ENCODE assay signal across 1 cellular context in the genomic region with DNA sequence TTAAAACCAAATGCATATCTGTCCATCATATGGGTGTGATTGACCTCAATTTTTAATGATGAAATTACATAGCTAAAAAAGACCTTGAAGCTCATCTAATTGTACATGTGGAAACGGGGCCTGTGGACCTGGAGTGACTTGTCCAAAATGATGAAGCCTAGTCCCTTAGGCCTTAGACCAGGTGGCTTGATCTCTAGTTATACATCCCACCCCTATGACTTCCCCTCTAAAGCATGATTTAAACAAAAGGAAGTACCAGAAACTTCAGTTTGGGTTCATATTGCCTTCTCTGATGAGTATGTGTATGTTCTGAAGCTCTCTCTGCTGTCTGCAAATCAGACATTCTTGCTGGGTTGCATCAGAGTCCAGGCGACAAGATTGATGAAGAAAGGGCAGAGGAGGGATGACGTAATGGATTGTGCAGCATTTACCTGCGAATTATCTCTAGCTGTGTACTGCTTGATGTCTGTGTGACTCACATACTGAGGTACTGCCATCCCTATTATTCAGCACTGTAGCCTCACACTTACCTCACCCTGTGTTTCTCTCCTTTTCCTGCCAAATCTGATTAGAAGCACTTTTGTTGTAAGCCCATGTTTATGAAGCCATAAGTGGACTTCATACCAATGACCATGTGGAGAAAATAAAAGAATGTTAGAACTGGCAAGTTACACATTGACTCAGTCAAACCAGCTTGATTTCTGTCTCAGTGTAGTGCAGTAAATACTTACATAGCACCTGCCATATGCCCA.
A peak's percentile ranks its signal among the peaks of the same experiment; 100 is the strongest.
TF ChIP-seq lines count a peak whose summit lies in the region.

No MANE protein-coding gene starts in this region.

TF ChIP-seq in HEK293, 187 proteins besides CTCF, POLR2A, EP300 and RAD21 (continued from another document and continues in another):
- TF ChIP-seq, protein P1, sequence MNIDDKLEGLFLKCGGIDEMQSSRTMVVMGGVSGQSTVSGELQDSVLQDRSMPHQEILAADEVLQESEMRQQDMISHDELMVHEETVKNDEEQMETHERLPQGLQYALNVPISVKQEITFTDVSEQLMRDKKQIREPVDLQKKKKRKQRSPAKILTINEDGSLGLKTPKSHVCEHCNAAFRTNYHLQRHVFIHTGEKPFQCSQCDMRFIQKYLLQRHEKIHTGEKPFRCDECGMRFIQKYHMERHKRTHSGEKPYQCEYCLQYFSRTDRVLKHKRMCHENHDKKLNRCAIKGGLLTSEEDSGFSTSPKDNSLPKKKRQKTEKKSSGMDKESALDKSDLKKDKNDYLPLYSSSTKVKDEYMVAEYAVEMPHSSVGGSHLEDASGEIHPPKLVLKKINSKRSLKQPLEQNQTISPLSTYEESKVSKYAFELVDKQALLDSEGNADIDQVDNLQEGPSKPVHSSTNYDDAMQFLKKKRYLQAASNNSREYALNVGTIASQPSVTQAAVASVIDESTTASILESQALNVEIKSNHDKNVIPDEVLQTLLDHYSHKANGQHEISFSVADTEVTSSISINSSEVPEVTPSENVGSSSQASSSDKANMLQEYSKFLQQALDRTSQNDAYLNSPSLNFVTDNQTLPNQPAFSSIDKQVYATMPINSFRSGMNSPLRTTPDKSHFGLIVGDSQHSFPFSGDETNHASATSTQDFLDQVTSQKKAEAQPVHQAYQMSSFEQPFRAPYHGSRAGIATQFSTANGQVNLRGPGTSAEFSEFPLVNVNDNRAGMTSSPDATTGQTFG (tag by site-specific recombination; IDR thresholded peaks at IDR 0.05; ENCODE audit: borderline replicate concordance), result no peak
- TF ChIP-seq ZNF426 (tag by site-specific recombination; IDR thresholded peaks at IDR 0.05) (no peak), ZNF239 (tag by site-specific recombination; IDR thresholded peaks at IDR 0.05) (no peak; the same call in 1 of the 2 replicates), ZNF23 (tag by site-specific recombination; IDR thresholded peaks at IDR 0.05; ENCODE audit: borderline replicate concordance) (no peak), ZNF302 (tag by site-specific recombination; IDR thresholded peaks at IDR 0.05; ENCODE audit: low read depth) (no peak), ZNF843 (tag by site-specific recombination; IDR thresholded peaks at IDR 0.05) (peak; percentile 90), ZNF169 (tag by site-specific recombination; IDR thresholded peaks at IDR 0.05) (no peak), ZNF654 (tag by site-specific recombination; IDR thresholded peaks at IDR 0.05; ENCODE audit: low read depth) (peak; percentile 20), ZNF121 (tag by site-specific recombination; IDR thresholded peaks at IDR 0.05) (no peak), ZNF266 (tag by site-specific recombination; IDR thresholded peaks at IDR 0.05; ENCODE audit: low read depth) (no peak), ZNF350 (tag by site-specific recombination; IDR thresholded peaks at IDR 0.05) (no peak), ZNF560 (tag by site-specific recombination; IDR thresholded peaks at IDR 0.05; ENCODE audit: borderline replicate concordance) (no peak), GLI4 (tag by site-specific recombination; IDR thresholded peaks at IDR 0.05) (no peak), ZNF555 (tag by site-specific recombination; conservative IDR thresholded peaks at IDR 0.05) (no peak), ZNF16 (tag by site-specific recombination; IDR thresholded peaks at IDR 0.05; ENCODE audit: low read depth) (peak; percentile 43; the same call in 1 of the 2 replicates), KLF9 (tag by site-specific recombination; IDR thresholded peaks at IDR 0.05; ENCODE audit: low read depth) (peak; percentile 62; the same call in 1 of the 2 replicates), ZNF510 (tag by site-specific recombination; IDR thresholded peaks at IDR 0.05; ENCODE audit: insufficient replicate concordance) (no peak), ZEB2 (tag by site-specific recombination; IDR thresholded peaks at IDR 0.05) (peak; percentile 97), TRIM28 (IDR thresholded peaks at IDR 0.05; ENCODE audit: borderline replicate concordance, low read length) (peak; percentile 27; the same call in 1 of the 2 replicates), ZNF629 (tag by site-specific recombination; IDR thresholded peaks at IDR 0.05) (peak; percentile 99), SP3 (tag by site-specific recombination; IDR thresholded peaks at IDR 0.05) (peak; percentile 59), ZNF777 (tag by site-specific recombination; IDR thresholded peaks at IDR 0.05; ENCODE audit: borderline replicate concordance) (no peak), ZFP69B (tag by site-specific recombination; IDR thresholded peaks at IDR 0.05) (peak; percentile 83), ZNF433 (tag by site-specific recombination; IDR thresholded peaks at IDR 0.05; ENCODE audit: low read depth) (no peak), IKZF3 (tag by site-specific recombination; IDR thresholded peaks at IDR 0.05) (peak; percentile 78), HOXA7 (CRISPR knock-in tag; IDR thresholded peaks at IDR 0.05; ENCODE audit: borderline replicate concordance) (no peak), ZNF747 (tag by site-specific recombination; IDR thresholded peaks at IDR 0.05) (no peak), ZNF391 (tag by site-specific recombination; IDR thresholded peaks at IDR 0.05; ENCODE audit: borderline replicate concordance, low read depth) (peak; percentile 95), ZNF660 (tag by site-specific recombination; IDR thresholded peaks at IDR 0.05) (peak; percentile 89), BCL11A (tag by site-specific recombination; IDR thresholded peaks at IDR 0.05; ENCODE audit: low read depth) (peak; percentile 96), ZNF404 (tag by site-specific recombination; IDR thresholded peaks at IDR 0.05) (no peak)
- TF ChIP-seq, protein P2, sequence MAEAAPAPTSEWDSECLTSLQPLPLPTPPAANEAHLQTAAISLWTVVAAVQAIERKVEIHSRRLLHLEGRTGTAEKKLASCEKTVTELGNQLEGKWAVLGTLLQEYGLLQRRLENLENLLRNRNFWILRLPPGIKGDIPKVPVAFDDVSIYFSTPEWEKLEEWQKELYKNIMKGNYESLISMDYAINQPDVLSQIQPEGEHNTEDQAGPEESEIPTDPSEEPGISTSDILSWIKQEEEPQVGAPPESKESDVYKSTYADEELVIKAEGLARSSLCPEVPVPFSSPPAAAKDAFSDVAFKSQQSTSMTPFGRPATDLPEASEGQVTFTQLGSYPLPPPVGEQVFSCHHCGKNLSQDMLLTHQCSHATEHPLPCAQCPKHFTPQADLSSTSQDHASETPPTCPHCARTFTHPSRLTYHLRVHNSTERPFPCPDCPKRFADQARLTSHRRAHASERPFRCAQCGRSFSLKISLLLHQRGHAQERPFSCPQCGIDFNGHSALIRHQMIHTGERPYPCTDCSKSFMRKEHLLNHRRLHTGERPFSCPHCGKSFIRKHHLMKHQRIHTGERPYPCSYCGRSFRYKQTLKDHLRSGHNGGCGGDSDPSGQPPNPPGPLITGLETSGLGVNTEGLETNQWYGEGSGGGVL (tag by site-specific recombination; IDR thresholded peaks at IDR 0.05), result peak; percentile 30
- TF ChIP-seq, protein P3, sequence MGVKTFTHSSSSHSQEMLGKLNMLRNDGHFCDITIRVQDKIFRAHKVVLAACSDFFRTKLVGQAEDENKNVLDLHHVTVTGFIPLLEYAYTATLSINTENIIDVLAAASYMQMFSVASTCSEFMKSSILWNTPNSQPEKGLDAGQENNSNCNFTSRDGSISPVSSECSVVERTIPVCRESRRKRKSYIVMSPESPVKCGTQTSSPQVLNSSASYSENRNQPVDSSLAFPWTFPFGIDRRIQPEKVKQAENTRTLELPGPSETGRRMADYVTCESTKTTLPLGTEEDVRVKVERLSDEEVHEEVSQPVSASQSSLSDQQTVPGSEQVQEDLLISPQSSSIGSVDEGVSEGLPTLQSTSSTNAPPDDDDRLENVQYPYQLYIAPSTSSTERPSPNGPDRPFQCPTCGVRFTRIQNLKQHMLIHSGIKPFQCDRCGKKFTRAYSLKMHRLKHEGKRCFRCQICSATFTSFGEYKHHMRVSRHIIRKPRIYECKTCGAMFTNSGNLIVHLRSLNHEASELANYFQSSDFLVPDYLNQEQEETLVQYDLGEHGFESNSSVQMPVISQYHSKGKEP (tag by site-specific recombination; IDR thresholded peaks at IDR 0.05), result no peak
- TF ChIP-seq, protein P4, sequence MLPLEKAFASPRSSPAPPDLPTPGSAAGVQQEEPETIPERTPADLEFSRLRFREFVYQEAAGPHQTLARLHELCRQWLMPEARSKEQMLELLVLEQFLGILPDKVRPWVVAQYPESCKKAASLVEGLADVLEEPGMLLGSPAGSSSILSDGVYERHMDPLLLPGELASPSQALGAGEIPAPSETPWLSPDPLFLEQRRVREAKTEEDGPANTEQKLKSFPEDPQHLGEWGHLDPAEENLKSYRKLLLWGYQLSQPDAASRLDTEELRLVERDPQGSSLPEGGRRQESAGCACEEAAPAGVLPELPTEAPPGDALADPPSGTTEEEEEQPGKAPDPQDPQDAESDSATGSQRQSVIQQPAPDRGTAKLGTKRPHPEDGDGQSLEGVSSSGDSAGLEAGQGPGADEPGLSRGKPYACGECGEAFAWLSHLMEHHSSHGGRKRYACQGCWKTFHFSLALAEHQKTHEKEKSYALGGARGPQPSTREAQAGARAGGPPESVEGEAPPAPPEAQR (tag by site-specific recombination; IDR thresholded peaks at IDR 0.05), result peak; percentile 14; the same call in 1 of the 2 replicates
- TF ChIP-seq, protein P5, sequence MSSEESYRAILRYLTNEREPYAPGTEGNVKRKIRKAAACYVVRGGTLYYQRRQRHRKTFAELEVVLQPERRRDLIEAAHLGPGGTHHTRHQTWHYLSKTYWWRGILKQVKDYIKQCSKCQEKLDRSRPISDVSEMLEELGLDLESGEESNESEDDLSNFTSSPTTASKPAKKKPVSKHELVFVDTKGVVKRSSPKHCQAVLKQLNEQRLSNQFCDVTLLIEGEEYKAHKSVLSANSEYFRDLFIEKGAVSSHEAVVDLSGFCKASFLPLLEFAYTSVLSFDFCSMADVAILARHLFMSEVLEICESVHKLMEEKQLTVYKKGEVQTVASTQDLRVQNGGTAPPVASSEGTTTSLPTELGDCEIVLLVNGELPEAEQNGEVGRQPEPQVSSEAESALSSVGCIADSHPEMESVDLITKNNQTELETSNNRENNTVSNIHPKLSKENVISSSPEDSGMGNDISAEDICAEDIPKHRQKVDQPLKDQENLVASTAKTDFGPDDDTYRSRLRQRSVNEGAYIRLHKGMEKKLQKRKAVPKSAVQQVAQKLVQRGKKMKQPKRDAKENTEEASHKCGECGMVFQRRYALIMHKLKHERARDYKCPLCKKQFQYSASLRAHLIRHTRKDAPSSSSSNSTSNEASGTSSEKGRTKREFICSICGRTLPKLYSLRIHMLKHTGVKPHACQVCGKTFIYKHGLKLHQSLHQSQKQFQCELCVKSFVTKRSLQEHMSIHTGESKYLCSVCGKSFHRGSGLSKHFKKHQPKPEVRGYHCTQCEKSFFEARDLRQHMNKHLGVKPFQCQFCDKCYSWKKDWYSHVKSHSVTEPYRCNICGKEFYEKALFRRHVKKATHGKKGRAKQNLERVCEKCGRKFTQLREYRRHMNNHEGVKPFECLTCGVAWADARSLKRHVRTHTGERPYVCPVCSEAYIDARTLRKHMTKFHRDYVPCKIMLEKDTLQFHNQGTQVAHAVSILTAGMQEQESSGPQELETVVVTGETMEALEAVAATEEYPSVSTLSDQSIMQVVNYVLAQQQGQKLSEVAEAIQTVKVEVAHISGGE (tag by site-specific recombination; conservative IDR thresholded peaks at IDR 0.05; ENCODE audit: low read depth), result no peak
- TF ChIP-seq, protein P6, sequence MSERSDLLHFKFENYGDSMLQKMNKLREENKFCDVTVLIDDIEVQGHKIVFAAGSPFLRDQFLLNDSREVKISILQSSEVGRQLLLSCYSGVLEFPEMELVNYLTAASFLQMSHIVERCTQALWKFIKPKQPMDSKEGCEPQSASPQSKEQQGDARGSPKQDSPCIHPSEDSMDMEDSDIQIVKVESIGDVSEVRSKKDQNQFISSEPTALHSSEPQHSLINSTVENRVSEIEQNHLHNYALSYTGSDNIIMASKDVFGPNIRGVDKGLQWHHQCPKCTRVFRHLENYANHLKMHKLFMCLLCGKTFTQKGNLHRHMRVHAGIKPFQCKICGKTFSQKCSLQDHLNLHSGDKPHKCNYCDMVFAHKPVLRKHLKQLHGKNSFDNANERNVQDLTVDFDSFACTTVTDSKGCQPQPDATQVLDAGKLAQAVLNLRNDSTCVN (tag by site-specific recombination; optimal IDR thresholded peaks at IDR 0.05), result no peak
- TF ChIP-seq, protein P7, sequence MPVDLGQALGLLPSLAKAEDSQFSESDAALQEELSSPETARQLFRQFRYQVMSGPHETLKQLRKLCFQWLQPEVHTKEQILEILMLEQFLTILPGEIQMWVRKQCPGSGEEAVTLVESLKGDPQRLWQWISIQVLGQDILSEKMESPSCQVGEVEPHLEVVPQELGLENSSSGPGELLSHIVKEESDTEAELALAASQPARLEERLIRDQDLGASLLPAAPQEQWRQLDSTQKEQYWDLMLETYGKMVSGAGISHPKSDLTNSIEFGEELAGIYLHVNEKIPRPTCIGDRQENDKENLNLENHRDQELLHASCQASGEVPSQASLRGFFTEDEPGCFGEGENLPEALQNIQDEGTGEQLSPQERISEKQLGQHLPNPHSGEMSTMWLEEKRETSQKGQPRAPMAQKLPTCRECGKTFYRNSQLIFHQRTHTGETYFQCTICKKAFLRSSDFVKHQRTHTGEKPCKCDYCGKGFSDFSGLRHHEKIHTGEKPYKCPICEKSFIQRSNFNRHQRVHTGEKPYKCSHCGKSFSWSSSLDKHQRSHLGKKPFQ (tag by site-specific recombination; IDR thresholded peaks at IDR 0.05), result no peak
- TF ChIP-seq, protein P8, sequence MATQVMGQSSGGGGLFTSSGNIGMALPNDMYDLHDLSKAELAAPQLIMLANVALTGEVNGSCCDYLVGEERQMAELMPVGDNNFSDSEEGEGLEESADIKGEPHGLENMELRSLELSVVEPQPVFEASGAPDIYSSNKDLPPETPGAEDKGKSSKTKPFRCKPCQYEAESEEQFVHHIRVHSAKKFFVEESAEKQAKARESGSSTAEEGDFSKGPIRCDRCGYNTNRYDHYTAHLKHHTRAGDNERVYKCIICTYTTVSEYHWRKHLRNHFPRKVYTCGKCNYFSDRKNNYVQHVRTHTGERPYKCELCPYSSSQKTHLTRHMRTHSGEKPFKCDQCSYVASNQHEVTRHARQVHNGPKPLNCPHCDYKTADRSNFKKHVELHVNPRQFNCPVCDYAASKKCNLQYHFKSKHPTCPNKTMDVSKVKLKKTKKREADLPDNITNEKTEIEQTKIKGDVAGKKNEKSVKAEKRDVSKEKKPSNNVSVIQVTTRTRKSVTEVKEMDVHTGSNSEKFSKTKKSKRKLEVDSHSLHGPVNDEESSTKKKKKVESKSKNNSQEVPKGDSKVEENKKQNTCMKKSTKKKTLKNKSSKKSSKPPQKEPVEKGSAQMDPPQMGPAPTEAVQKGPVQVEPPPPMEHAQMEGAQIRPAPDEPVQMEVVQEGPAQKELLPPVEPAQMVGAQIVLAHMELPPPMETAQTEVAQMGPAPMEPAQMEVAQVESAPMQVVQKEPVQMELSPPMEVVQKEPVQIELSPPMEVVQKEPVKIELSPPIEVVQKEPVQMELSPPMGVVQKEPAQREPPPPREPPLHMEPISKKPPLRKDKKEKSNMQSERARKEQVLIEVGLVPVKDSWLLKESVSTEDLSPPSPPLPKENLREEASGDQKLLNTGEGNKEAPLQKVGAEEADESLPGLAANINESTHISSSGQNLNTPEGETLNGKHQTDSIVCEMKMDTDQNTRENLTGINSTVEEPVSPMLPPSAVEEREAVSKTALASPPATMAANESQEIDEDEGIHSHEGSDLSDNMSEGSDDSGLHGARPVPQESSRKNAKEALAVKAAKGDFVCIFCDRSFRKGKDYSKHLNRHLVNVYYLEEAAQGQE (tag by site-specific recombination; IDR thresholded peaks at IDR 0.05), result no peak
- TF ChIP-seq, protein P9, sequence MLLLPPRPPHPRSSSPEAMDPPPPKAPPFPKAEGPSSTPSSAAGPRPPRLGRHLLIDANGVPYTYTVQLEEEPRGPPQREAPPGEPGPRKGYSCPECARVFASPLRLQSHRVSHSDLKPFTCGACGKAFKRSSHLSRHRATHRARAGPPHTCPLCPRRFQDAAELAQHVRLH (tag by site-specific recombination; IDR thresholded peaks at IDR 0.05), result peak; percentile 58; the same call in 1 of the 2 replicates
